18 cellular contexts compared by ENCODE assay signal in genomic region chr18:6868033-6868432, GRCh38.
"Had no signal": no experiment of that assay in that cellular context is flagged by ENCODE, and none has a peak within 500 bp of the region (broad histone marks: within the 10 kb centered on the region; RNA-seq: fewer than 3 reads in every experiment).

No MANE protein-coding gene starts in this region.

- H3K27me3 Mint-ChIP-seq: central memory CD8-positive, alpha-beta T cell had no signal

- H3K27ac ChIP-seq: dorsolateral prefrontal cortex, gastrocnemius medialis, heart right ventricle, pancreas, psoas muscle, right lobe of liver, suprapubic skin, tibial artery had no signal

- H3K4me3 Mint-ChIP-seq: central memory CD8-positive, alpha-beta T cell; natural killer cell treated with Interleukin-12 subunit alpha and Interleukin-12 subunit beta and Interleukin-15 and Interleukin-18, amount 100 ng/mL, for 72 hours had no signal

- H3K4me1 ChIP-seq: gastrocnemius medialis, heart right ventricle, pancreas, psoas muscle, right lobe of liver, suprapubic skin, tibial artery had no signal

- H3K4me1 Mint-ChIP-seq: central memory CD8-positive, alpha-beta T cell had no signal

- H3K36me3 Mint-ChIP-seq: natural killer cell treated with Interleukin-12 subunit alpha and Interleukin-12 subunit beta and Interleukin-15 and Interleukin-18, amount 100 ng/mL, for 72 hours had no signal

- H3K9me3 ChIP-seq: gastrocnemius medialis, heart right ventricle, pancreas, psoas muscle, right lobe of liver, suprapubic skin, tibial artery had no signal

- H3K36me3 ChIP-seq: pancreas, right lobe of liver, suprapubic skin, tibial artery had no signal

- H3K4me3 ChIP-seq: dorsolateral prefrontal cortex, gastrocnemius medialis, heart right ventricle, pancreas, psoas muscle, right lobe of liver, suprapubic skin, tibial artery had no signal

- H3K27ac Mint-ChIP-seq: natural killer cell treated with Interleukin-12 subunit alpha and Interleukin-12 subunit beta and Interleukin-15 and Interleukin-18, amount 100 ng/mL, for 72 hours had no signal

- DNase-seq: cortex of kidney; dorsolateral prefrontal cortex; effector CD8-positive, alpha-beta T cell; gastrocnemius medialis; heart right ventricle; hypothalamus; occipital lobe; pancreas; psoas muscle; retina; right lobe of liver; stimulated activated CD4-positive, alpha-beta T cell treated with anti-CD3 and anti-CD28 coated beads, Interleukin-2, amount 100 ng/mL, for 24 hours; stimulated activated CD4-positive, alpha-beta T cell treated with anti-CD3 and anti-CD28 coated beads, Interleukin-4, amount 100 ng/mL, for 4 hours; stimulated activated naive CD4-positive, alpha-beta T cell treated with Interleukin-2 at 50 U/mL for 16 hours; tibial artery had no signal

- H3K27me3 ChIP-seq: gastrocnemius medialis, heart right ventricle, pancreas, right lobe of liver, suprapubic skin, tibial artery had no signal
